9 cellular contexts compared by ENCODE assay signal in genomic region chr12:72272731-72273498, GRCh38. TPM values are rescaled to one million over a fixed set of nuclear protein-coding genes. Genes with fewer than 3 reads are reported as not detected.
A peak's percentile ranks its signal among the peaks of the same experiment; 100 is the strongest.
DNase-seq lines count a peak whose midpoint lies in the region; ATAC-seq, FAIRE-seq and TF ChIP-seq lines count a peak whose summit lies in the region.
"Had no signal": no experiment of that assay in that cellular context is flagged by ENCODE, and none has a peak within 500 bp of the region (broad histone marks: within the 10 kb centered on the region; RNA-seq: fewer than 3 reads in every experiment).

No MANE protein-coding gene starts in this region.

- H3K27me3 ChIP-seq in liver (ENCODE audit: control insufficient read depth in 4 of 4, insufficient read depth in 4 of 4, low read length in 3 of 4) (peaks cover 0 to 7% (median under 1%) of the 10 kb centered on the region in 4 donors), HepG2 (ENCODE audit: control insufficient read depth in 1 of 2, insufficient read depth in 2 of 2, low read length in 2 of 2) (peaks cover 8 to 35% of the 10 kb centered on the region in 2 experiments), duodenal mucosa (ENCODE audit: control insufficient read depth in 1 of 2, insufficient read depth in 2 of 2, low read length in 2 of 2) (peaks cover 41 to 49% of the 10 kb centered on the region in 2 donors), aorta (ENCODE audit: control insufficient read depth in 1 of 2, insufficient read depth in 2 of 2, low read length in 1 of 2) (no peaks in the 10 kb centered on the region)

- intact Hi-C loops in HepG2 (cut with micrococcal nuclease; ENCODE audit: unreplicated experiment) (no loop called here), aorta (cut with DNase I) (no loop called here)

- WGBS in liver = 4% methylated on average over 79 of the region's 79 CpGs
- WGBS in HepG2 (ENCODE audit: low lambda C conversion rate) = 67% methylated on average over 43 of the region's 79 CpGs
- 1 to 2% methylated on average over 69 to 75 of the region's 79 CpGs for WGBS in mesodermal cell (ENCODE audit: insufficient coverage in 2 of 2), 2 experiments
- WGBS in aorta, 2 donors = 1% methylated on average over 79 of the region's 79 CpGs

- H3K9me3 ChIP-seq in liver (ENCODE audit: control insufficient read depth in 4 of 4, low read length in 3 of 4) (no peaks in the 10 kb centered on the region), HepG2 (ENCODE audit: low read length) (no peaks in the 10 kb centered on the region), duodenal mucosa (ENCODE audit: control insufficient read depth in 1 of 2, low read length in 2 of 2) (no peaks in the 10 kb centered on the region), mesodermal cell (ENCODE audit: control insufficient read depth, low read length) (no peaks in the 10 kb centered on the region), aorta (ENCODE audit: control insufficient read depth, low read length) (no peaks in the 10 kb centered on the region)

- ATAC-seq in HepG2 (no peak), aorta (ENCODE audit: low FRiP score) (peak; percentile 62), HG03097 (IDR thresholded peaks at IDR 0.05; ENCODE audit: low FRiP score, unreplicated experiment) (no peak), HG03280 (IDR thresholded peaks at IDR 0.05; ENCODE audit: unreplicated experiment) (no peak)

- H3K4me1 ChIP-seq in liver (ENCODE audit: control insufficient read depth in 4 of 4, insufficient read depth in 4 of 4, low read length in 3 of 4) (peaks cover 12 to 33% (median 24%) of the 10 kb centered on the region in 4 donors), HepG2 (ENCODE audit: insufficient read depth, low read length) (no peaks in the 10 kb centered on the region; the same call in 1 of the 2 replicates), duodenal mucosa (ENCODE audit: control insufficient read depth in 1 of 2, insufficient read depth in 2 of 2, low read length in 2 of 2) (peaks cover 4 to 17% of the 10 kb centered on the region in 2 donors), mesodermal cell (ENCODE audit: control insufficient read depth, insufficient read depth, low read length, poor library complexity, severe bottlenecking) (no peaks in the 10 kb centered on the region), aorta (ENCODE audit: control insufficient read depth in 1 of 2, insufficient read depth in 2 of 2, low read length in 2 of 2) (no peaks in the 10 kb centered on the region)

- no peak for DNase-seq in HepG2 (ENCODE audit: low spot score)
- DNase-seq in aorta = peak; percentile 40 to 75
- no peak for DNase-seq in SKM-1 (lab: John Stamatoyannopoulos, UW; ENCODE audit: unreplicated experiment)

- no peaks in the 10 kb centered on the region for H3K36me3 ChIP-seq in liver (ENCODE audit: control insufficient read depth in 4 of 4, insufficient read depth in 3 of 4, low read depth in 1 of 4, low read length in 3 of 4)
- no peaks in the 10 kb centered on the region for H3K36me3 ChIP-seq in HepG2 (replicated peaks in 1 of 2; ENCODE audit: control insufficient read depth in 1 of 2, insufficient read depth in 2 of 2, low read length in 2 of 2)
- H3K36me3 ChIP-seq in duodenal mucosa (ENCODE audit: control insufficient read depth in 1 of 2, insufficient read depth in 2 of 2, low read length in 2 of 2) = no peaks in the 10 kb centered on the region
- no peaks in the 10 kb centered on the region for H3K36me3 ChIP-seq in mesodermal cell (ENCODE audit: control insufficient read depth, insufficient read depth, low read length)
- H3K36me3 ChIP-seq in aorta (ENCODE audit: control insufficient read depth in 1 of 2, insufficient read depth in 2 of 2, low read length in 1 of 2) = no peaks in the 10 kb centered on the region

- H3K4me3 ChIP-seq in liver (ENCODE audit: low read depth in 1 of 3, low read length in 3 of 3) (peak overlapping the region; percentile 2 to 53 (median 51)), HepG2 (replicated peaks in 1 of 3; ENCODE audit: insufficient read depth in 1 of 3, low read depth in 2 of 3, low read length in 3 of 3) (no peak overlapping the region), duodenal mucosa (ENCODE audit: low read depth in 1 of 2, low read length in 2 of 2) (peak overlapping the region; percentile 53 to 71), mesodermal cell (ENCODE audit: extremely low read depth, insufficient read depth, low read length, poor library complexity, severe bottlenecking) (peak overlapping the region; percentile 49), aorta (ENCODE audit: low read length in 2 of 2) (peak overlapping the region; percentile 4 to 45)

- CTCF ChIA-PET in HepG2 (lab: Yijun Ruan, JAX; ENCODE audit: low intra/inter-chr PET ratio, low total read pairs) = no interaction called here

- H3K4me2 ChIP-seq in HepG2 (ENCODE audit: low read depth, low read length) = no peak overlapping the region

- no peak for TF ChIP-seq CTCF in liver (IDR thresholded peaks at IDR 0.05; ENCODE audit: low read depth, low read length, missing input control)
- no peak for TF ChIP-seq CTCF in HepG2 (CRISPR knock-in tag; IDR thresholded peaks at IDR 0.05)

- no peaks in the 10 kb centered on the region for H4K20me1 ChIP-seq in HepG2 (ENCODE audit: insufficient read depth, low read length)

- TF ChIP-seq EP300 in HepG2 (IDR thresholded peaks at IDR 0.05; ENCODE audit: low read depth in 2 of 2, low read length in 2 of 2) (no peak), HepG2 (CRISPR knock-in tag; IDR thresholded peaks at IDR 0.05; ENCODE audit: borderline replicate concordance) (no peak)

- in situ Hi-C loops in HepG2 (cut with HindIII; ENCODE audit: extremely low pct_ligation_motif_present, low pct_unique_long_range_greater_than_20kb) = no loop called here

- no peaks in the 10 kb centered on the region for H3K79me2 ChIP-seq in HepG2 (ENCODE audit: insufficient read depth, low read length)

- TF ChIP-seq POLR2A in HepG2 (IDR thresholded peaks at IDR 0.05; ENCODE audit: insufficient read depth in 1 of 2, low read depth in 2 of 2, low read length in 2 of 2) = no peak

- H3K27ac ChIP-seq in liver (ENCODE audit: low read depth in 1 of 2, low read length in 2 of 2) (peak overlapping the region; percentile 25 to 43), HepG2 (ENCODE audit: extremely low read length, insufficient read depth, low read length) (no peak overlapping the region), duodenal mucosa (ENCODE audit: low read depth, low read length) (peak overlapping the region; percentile 2), mesodermal cell (ENCODE audit: low read depth, low read length, severe bottlenecking) (no peak overlapping the region), aorta (ENCODE audit: low read depth in 1 of 2, low read length in 2 of 2) (no peak overlapping the region)

- no peak for FAIRE-seq in HepG2 (lab: Jason Lieb, UNC)

- TF ChIP-seq RAD21 in liver (IDR thresholded peaks at IDR 0.05) (no peak), HepG2 (CRISPR knock-in tag; IDR thresholded peaks at IDR 0.05) (no peak)

- BruUV-seq in HepG2 (replicated peaks; lab: Mats Ljungman, UMichigan) = no TSS peak

- H2AFZ ChIP-seq in HepG2 (ENCODE audit: low read length) = no peak overlapping the region

- POLR2A ChIA-PET in HepG2 (lab: Yijun Ruan, JAX) = no interaction called here

- H3K9ac ChIP-seq in liver (ENCODE audit: low read depth in 1 of 2, low read length in 2 of 2) (no peak overlapping the region), HepG2 (ENCODE audit: insufficient read depth, low read depth, low read length) (no peak overlapping the region), duodenal mucosa (ENCODE audit: low read depth in 1 of 2, low read length in 2 of 2) (no peak overlapping the region)

TF ChIP-seq in liver, 16 proteins besides CTCF, POLR2A, EP300 and RAD21 (continues in another document):
- no peak for TF ChIP-seq EGR1 (IDR thresholded peaks at IDR 0.05; ENCODE audit: low read depth in 2 of 2)
- TF ChIP-seq JUND (IDR thresholded peaks at IDR 0.05) = no peak
- no peak for TF ChIP-seq HNF4A (conservative IDR thresholded peaks at IDR 0.05)

TF ChIP-seq in HepG2, 621 proteins besides CTCF, POLR2A, EP300 and RAD21 (continues in another document):
- TF ChIP-seq ZNF335 (CRISPR knock-in tag; IDR thresholded peaks at IDR 0.05) (no peak), NR2F2 (IDR thresholded peaks at IDR 0.05; ENCODE audit: borderline replicate concordance, low read depth) (no peak), ZNF331 (CRISPR knock-in tag; IDR thresholded peaks at IDR 0.05) (no peak), ZNF317 (CRISPR knock-in tag; IDR thresholded peaks at IDR 0.05) (no peak), XBP1 (CRISPR knock-in tag; IDR thresholded peaks at IDR 0.05) (no peak), FLYWCH1 (CRISPR knock-in tag; IDR thresholded peaks at IDR 0.05) (no peak), CEBPB (IDR thresholded peaks at IDR 0.05; ENCODE audit: borderline replicate concordance, low read depth, low read length) (no peak), ARNTL (CRISPR knock-in tag; IDR thresholded peaks at IDR 0.05) (no peak), AGO1 (IDR thresholded peaks at IDR 0.05; ENCODE audit: low read depth, low read length, poor library complexity, severe bottlenecking) (no peak)

RNA-seq across cellular contexts. Expression of gene TRHDE, which starts 0.7 kb away (rescaled TPM):
- total RNA-seq in liver (under 1 TPM; 0.14 to 0.17 TPM), HepG2 (2016; rRNA removed; fragmentation: Illumina TruSeq; extraction: Trizol) (not detected in 2 replicates), aorta (1 to 10 TPM; 1.8 to 2.3 TPM)
- polyA plus RNA-seq in liver (under 1 TPM in 1 of 2 donors, not detected in 1; 0.05 TPM), HepG2 (2011; rRNA removed) (not detected in 2 replicates), aorta (under 1 TPM; 0.13 to 0.20 TPM)
- not detected in 2 replicates for total RNA-seq in HepG2 (2016; cell fraction: cytosol; rRNA removed; fragmentation: Illumina TruSeq; extraction: Trizol; ENCODE audit: low read depth)
- total RNA-seq in HepG2 (2016; cell fraction: insoluble cytoplasmic fraction; rRNA removed; fragmentation: Illumina TruSeq; extraction: Trizol) = 0.01 TPM in 1 of 2 replicates, not detected in the other
- total RNA-seq in HepG2 (2016; cell fraction: membrane; rRNA removed; fragmentation: Illumina TruSeq; extraction: Trizol) = not detected in 2 replicates
- total RNA-seq in HepG2 (2016; cell fraction: nucleus; rRNA removed; fragmentation: Illumina TruSeq; extraction: Trizol) = not detected in 2 replicates
- not detected in 2 replicates for polyA plus RNA-seq in HepG2 (2011; cell fraction: cytosol; rRNA removed)
- polyA plus RNA-seq in HepG2 (2011; cell fraction: nucleus; rRNA removed) = not detected in 2 replicates
- polyA plus RNA-seq in HepG2 (2012) = not detected in 2 replicates
- polyA plus RNA-seq in HepG2 (2016; cell fraction: cytosol; fragmentation: Illumina TruSeq; extraction: Trizol; ENCODE audit: low read depth) = not detected in 2 replicates
- polyA plus RNA-seq in HepG2 (2016; cell fraction: insoluble cytoplasmic fraction; fragmentation: Illumina TruSeq; extraction: Trizol; ENCODE audit: low read depth) = not detected in 2 replicates
- polyA plus RNA-seq in HepG2 (2016; cell fraction: membrane; fragmentation: Illumina TruSeq; extraction: Trizol; ENCODE audit: low read depth) = not detected in 2 replicates
- not detected in 2 replicates for polyA plus RNA-seq in HepG2 (2016; cell fraction: nucleus; fragmentation: Illumina TruSeq; extraction: Trizol; ENCODE audit: insufficient read depth, low read depth)
- polyA minus RNA-seq in HepG2 (2011; rRNA and poly(A)+ RNA removed; ENCODE audit: low replicate concordance) = 0.02 TPM in 1 of 2 replicates, not detected in the other
- not detected in 2 replicates for polyA minus RNA-seq in HepG2 (2011; cell fraction: cytosol; rRNA and poly(A)+ RNA removed)
- polyA minus RNA-seq in HepG2 (2011; cell fraction: nucleus; rRNA and poly(A)+ RNA removed) = not detected in 2 replicates
- 0.55 TPM for polyA plus RNA-seq in mesodermal cell (2013, experiment 1 of 2)
- 1.5 TPM for polyA plus RNA-seq in mesodermal cell (2013, experiment 2 of 2)
- total RNA-seq: myocyte had no signal

Comparison
In these comparisons a context has a peak if more than half of its experiments do, and no peak if none do; other contexts are left out.
1. H3K27ac ChIP-seq: peak in liver (2 of 2) and duodenal mucosa (single experiment); none in HepG2 (single experiment), mesodermal cell (single experiment) and aorta (0 of 2).
2. H3K4me3 ChIP-seq: peak in liver (3 of 3), duodenal mucosa (2 of 2), mesodermal cell (single experiment) and aorta (2 of 2); none in HepG2 (0 of 3).
3. DNase-seq: peak in aorta (2 of 2); none in HepG2 (single experiment) and SKM-1 (single experiment).